21 cellular contexts compared by ENCODE assay signal in the genomic region with DNA sequence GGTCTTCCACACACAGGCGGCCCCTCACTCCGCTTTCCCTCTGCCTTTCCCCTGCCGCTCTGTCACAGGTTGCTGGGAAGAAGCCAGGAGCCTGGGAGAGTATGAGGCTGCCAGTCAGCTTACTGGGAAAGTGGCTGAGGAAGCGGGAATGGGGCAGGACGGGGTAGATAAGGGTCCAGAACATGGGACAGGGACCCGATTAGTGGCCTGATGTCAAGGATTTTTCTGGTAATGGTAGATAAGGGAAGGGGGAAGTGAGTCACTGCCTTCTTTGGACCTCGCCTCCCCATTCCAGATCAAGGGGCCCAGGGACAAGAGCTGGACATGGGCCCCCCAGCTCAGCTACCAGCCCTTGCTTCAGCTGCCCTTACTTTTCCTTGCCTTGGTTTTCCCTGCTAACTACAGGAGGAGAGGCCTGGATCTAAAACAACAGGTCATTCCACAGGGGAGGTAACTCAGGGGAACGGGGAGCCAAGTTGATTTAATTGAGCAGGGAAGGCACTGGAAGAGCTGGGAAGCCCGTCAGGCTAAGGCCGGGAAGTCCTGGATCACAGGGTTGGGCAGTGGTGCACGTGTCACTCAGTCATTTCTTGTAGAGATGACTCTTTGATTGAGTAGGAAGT. TPM values are rescaled to one million over a fixed set of nuclear protein-coding genes. Genes with fewer than 3 reads are reported as not detected.
DNase-seq lines count a peak whose midpoint lies in the region; ATAC-seq and TF ChIP-seq lines count a peak whose summit lies in the region.
"Had no signal": no experiment of that assay in that cellular context is flagged by ENCODE, and none has a peak within 500 bp of the region (broad histone marks: within the 10 kb centered on the region; RNA-seq: fewer than 3 reads in every experiment).

No MANE protein-coding gene starts in this region.

- no peaks in the 10 kb centered on the region for H3K9me3 ChIP-seq in lower lobe of right lung
- H3K9me3 ChIP-seq: psoas muscle, thoracic aorta had no signal

- H3K4me1 Mint-ChIP-seq in activated B cell treated with CpG ODN at 0.5 μM for 24 hours = peaks cover 76% of the 10 kb centered on the region

- peaks cover under 1% of the 10 kb centered on the region for H3K9me3 Mint-ChIP-seq in activated B cell treated with CpG ODN at 0.5 μM for 24 hours
- H3K9me3 Mint-ChIP-seq: central memory CD8-positive, alpha-beta T cell; endodermal cell had no signal

- CTCF ChIA-PET in activated B cell treated with CpG ODN at 0.5 μM for 24 hours (lab: Charles Lee) = no interaction called here

- no peak for ATAC-seq in activated B cell treated with CpG ODN at 0.5 μM for 24 hours (ENCODE audit: low read depth)
- no peak for ATAC-seq in lower lobe of right lung
- no peak for ATAC-seq in GM18505 (IDR thresholded peaks at IDR 0.05; ENCODE audit: unreplicated experiment)

- no peak for DNase-seq in HL-60 (ENCODE audit: low read depth in 1 of 2, low spot score in 1 of 2)
- no peak for DNase-seq in activated B cell treated with CpG ODN at 0.5 μM for 24 hours
- DNase-seq in lower lobe of right lung = no peak
- no peak for DNase-seq in substantia nigra (lab: John Stamatoyannopoulos, UW)
- DNase-seq in HT-29 (ENCODE audit: low spot score) = no peak
- DNase-seq in activated CD4-positive, alpha-beta T cell treated with anti-CD3 and anti-CD28 coated beads, Interleukin-2, amount 50 U/mL, for 48 hours = no peak
- DNase-seq: activated naive CD4-positive, alpha-beta T cell treated with Interleukin-2 at 50 U/mL for 16 hours; activated T-cell treated with anti-CD3 and anti-CD28 coated beads for 4 hours; endodermal cell; GM23248; islet precursor cell; mesendoderm; NCI-H2107; NCI-H524 treated with DMSO at 0.1 percent for 48 hours; nephron progenitor cell; stimulated activated CD8-positive, alpha-beta memory T cell treated with anti-CD3 and anti-CD28 coated beads, Interleukin-4, amount 100 ng/mL, for 48 hours; SW 1271 had no signal

- H3K36me3 ChIP-seq in lower lobe of right lung = no peaks in the 10 kb centered on the region
- H3K36me3 ChIP-seq: thoracic aorta had no signal

- no peak for TF ChIP-seq CTCF in HL-60 (IDR thresholded peaks at IDR 0.05; ENCODE audit: insufficient read depth, low read length)
- no peak for TF ChIP-seq CTCF in activated B cell treated with CpG ODN at 0.5 μM for 24 hours (IDR thresholded peaks at IDR 0.05)
- no peak for TF ChIP-seq CTCF in lower lobe of right lung (IDR thresholded peaks at IDR 0.05)

- no peaks in the 10 kb centered on the region for H3K27me3 Mint-ChIP-seq in activated B cell treated with CpG ODN at 0.5 μM for 24 hours
- H3K27me3 Mint-ChIP-seq: central memory CD8-positive, alpha-beta T cell had no signal

- H3K27ac ChIP-seq in HL-60 (replicated peaks) (peak overlapping the region; percentile 55; the same call in 1 of the 2 replicates), lower lobe of right lung (peak overlapping the region; percentile 31), substantia nigra (ENCODE audit: low read depth, low read length, poor library complexity, severe bottlenecking) (peak overlapping the region; percentile 8)
- H3K27ac ChIP-seq: GM23248, psoas muscle, thoracic aorta had no signal

- no peak overlapping the region for H3K4me3 Mint-ChIP-seq in activated B cell treated with CpG ODN at 0.5 μM for 24 hours
- H3K4me3 Mint-ChIP-seq: central memory CD8-positive, alpha-beta T cell; endodermal cell; nephron progenitor cell had no signal

- peak overlapping the region; percentile 85 for H3K27ac Mint-ChIP-seq in activated B cell treated with CpG ODN at 0.5 μM for 24 hours
- H3K27ac Mint-ChIP-seq: endodermal cell, nephron progenitor cell had no signal

- POLR2A ChIA-PET in activated B cell treated with CpG ODN at 0.5 μM for 24 hours (lab: Charles Lee) = interaction anchor here (0.7 to 2.6 kb wide), 6 partner anchors 17 to 304 kb away, joined by 3 to 10 read pairs (median 3); partner anchors contain the start of genes C12orf57, COPS7A, RNU7-1 and ZNF384

- no peak for TF ChIP-seq POLR2A in GM18505 (IDR thresholded peaks at IDR 0.05; ENCODE audit: borderline replicate concordance, extremely low read depth, insufficient read depth, insufficient read length)

- intact Hi-C loops in activated B cell treated with CpG ODN at 0.5 μM for 24 hours (cut with micrococcal nuclease) (loop anchor here (5.0 to 10.0 kb wide), 2 partner anchors 213 to 316 kb away; partner anchors contain the start of genes CDCA3, PTPN6 and USP5), lower lobe of right lung (cut with DNase I) (no loop called here)

- no peaks in the 10 kb centered on the region for H3K27me3 ChIP-seq in HL-60 (ENCODE audit: insufficient read depth, poor library complexity, severe bottlenecking)
- no peaks in the 10 kb centered on the region for H3K27me3 ChIP-seq in lower lobe of right lung (ENCODE audit: low read depth)

- H3K4me3 ChIP-seq in HL-60 (replicated peaks; ENCODE audit: insufficient read depth, low read length) = no peak overlapping the region
- H3K4me3 ChIP-seq in lower lobe of right lung = no peak overlapping the region
- H3K4me3 ChIP-seq: GM23248, psoas muscle, thoracic aorta had no signal

- H3K36me3 Mint-ChIP-seq in activated B cell treated with CpG ODN at 0.5 μM for 24 hours (ENCODE audit: low read depth) = peaks cover 4% of the 10 kb centered on the region

- H3K4me1 ChIP-seq in lower lobe of right lung = peaks cover 30% of the 10 kb centered on the region
- H3K4me1 ChIP-seq: psoas muscle had no signal

RNA-seq across cellular contexts. Expression of gene LPAR5, which starts 3.5 kb away (rescaled TPM):
- total RNA-seq in activated B cell treated with CpG ODN at 0.5 μM for 24 hours (27.7 and 30.4 TPM in 2 replicates), lower lobe of right lung (3.8 TPM)
- 0.03 TPM in 1 of 2 replicates, not detected in the other for total RNA-seq in HT-29 (2014; rRNA removed; shearing (Covaris generic))
- total RNA-seq: GM23248 had no signal

RNA-seq across cellular contexts. Expression of gene ACRBP, which starts 8.0 kb away (rescaled TPM):
- total RNA-seq in activated B cell treated with CpG ODN at 0.5 μM for 24 hours = 5.4 and 7.7 TPM in 2 replicates
- 7.2 TPM for total RNA-seq in lower lobe of right lung
- 0.31 TPM in 1 of 2 replicates, not detected in the other for total RNA-seq in HT-29 (2014; rRNA removed; shearing (Covaris generic))
- total RNA-seq: GM23248 had no signal

RNA-seq across cellular contexts. Expression of gene ING4, which starts 23.7 kb away (rescaled TPM):
- total RNA-seq in activated B cell treated with CpG ODN at 0.5 μM for 24 hours (31.6 and 39.2 TPM in 2 replicates), lower lobe of right lung (41.3 TPM)
- 25.1 and 27.4 TPM in 2 replicates for total RNA-seq in HT-29 (2014; rRNA removed; shearing (Covaris generic))

RNA-seq across cellular contexts. Expression of gene CHD4, which starts 32.1 kb away (rescaled TPM):
- total RNA-seq in activated B cell treated with CpG ODN at 0.5 μM for 24 hours (342 and 345 TPM in 2 replicates), lower lobe of right lung (169 TPM)
- total RNA-seq in HT-29 (2014; rRNA removed; shearing (Covaris generic)) = 253 and 269 TPM in 2 replicates

RNA-seq across cellular contexts. Expression of gene ZNF384, which starts 49.9 kb away (rescaled TPM):
- total RNA-seq in activated B cell treated with CpG ODN at 0.5 μM for 24 hours = 81.7 and 98.6 TPM in 2 replicates
- total RNA-seq in lower lobe of right lung = 48.7 TPM
- total RNA-seq in HT-29 (2014; rRNA removed; shearing (Covaris generic)) = 23.9 and 42.5 TPM in 2 replicates
